Comparison of ENCODE assay signal across 8 cellular contexts in the genomic region with DNA sequence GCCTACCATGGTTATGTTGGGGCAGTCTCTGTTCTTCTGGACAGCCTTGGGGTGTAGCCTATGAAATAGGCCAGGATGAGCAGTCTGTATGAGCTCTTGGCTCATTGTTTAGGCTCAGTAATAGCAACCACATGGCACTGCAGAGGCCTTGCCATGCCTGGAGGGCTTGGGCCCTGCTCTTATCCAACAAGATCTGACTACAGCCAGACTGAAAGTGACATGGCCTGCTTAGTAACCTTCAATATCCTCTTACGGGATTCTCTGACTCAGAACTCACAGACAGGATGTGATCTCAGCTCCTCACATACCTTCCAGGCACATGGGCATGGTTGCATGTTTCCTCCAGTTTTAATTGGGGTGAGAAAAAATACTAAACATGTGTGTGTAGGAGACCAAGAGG.
DNase-seq lines count a peak whose midpoint lies in the region; ATAC-seq and TF ChIP-seq lines count a peak whose summit lies in the region.

No MANE protein-coding gene starts in this region.

- H3K4me1 ChIP-seq in esophagus squamous epithelium: peaks cover 0 to 37% (median 17%) of the 10 kb centered on the region in 3 donors

- H3K27ac ChIP-seq in esophagus squamous epithelium: peak overlapping the region in 3 of 4 donors; percentile 44 to 76 (median 57)

- ATAC-seq in activated CD4-positive, CD25-positive, alpha-beta regulatory T cell treated with anti-CD3 and anti-CD28 coated beads, Interleukin-2, amount 50 U/mL, for 24 hours: peak; percentile 98 to 99
- ATAC-seq in HG03095 (IDR thresholded peaks at IDR 0.05; ENCODE audit: unreplicated experiment) (peak; percentile 80), activated B cell treated with CpG ODN at 0.5 μM for 24 hours (ENCODE audit: low read depth) (peak; percentile 84)

- intact Hi-C loops in activated B cell treated with CpG ODN at 0.5 μM for 24 hours (cut with micrococcal nuclease) (no loop called here), esophagus squamous epithelium (cut with DNase I) (no loop called here), head of caudate nucleus (cut with DNase I) (no loop called here)

- POLR2A ChIA-PET in activated B cell treated with CpG ODN at 0.5 μM for 24 hours (lab: Charles Lee): interaction anchor here (0.6 to 2.0 kb wide), 2 partner anchors 232 to 290 kb away, joined by 4 to 6 read pairs; no protein-coding TSS in a partner anchor

- H3K9me3 Mint-ChIP-seq in activated B cell treated with CpG ODN at 0.5 μM for 24 hours: peaks cover 5% of the 10 kb centered on the region

- no peak overlapping the region for H3K4me3 Mint-ChIP-seq in activated B cell treated with CpG ODN at 0.5 μM for 24 hours

- WGBS in esophagus squamous epithelium, 2 donors: 0% methylated on average over 1 of the region's 1 CpG; no CpG with 5 or more reads in 1 of the 2 donors

- H3K4me3 ChIP-seq in esophagus squamous epithelium: no peak overlapping the region

- no peaks in the 10 kb centered on the region for H3K9me3 ChIP-seq in esophagus squamous epithelium

- peak overlapping the region; percentile 19 for H3K27ac Mint-ChIP-seq in activated B cell treated with CpG ODN at 0.5 μM for 24 hours

- peaks cover 12% of the 10 kb centered on the region for H3K4me1 Mint-ChIP-seq in activated B cell treated with CpG ODN at 0.5 μM for 24 hours

- H3K27me3 Mint-ChIP-seq in activated B cell treated with CpG ODN at 0.5 μM for 24 hours: no peaks in the 10 kb centered on the region

- TF ChIP-seq CTCF in activated B cell treated with CpG ODN at 0.5 μM for 24 hours (IDR thresholded peaks at IDR 0.05) (no peak), esophagus squamous epithelium (IDR thresholded peaks at IDR 0.05) (no peak)

- H3K36me3 Mint-ChIP-seq in activated B cell treated with CpG ODN at 0.5 μM for 24 hours (ENCODE audit: low read depth): no peaks in the 10 kb centered on the region

- DNase-seq in activated CD4-positive, CD25-positive, alpha-beta regulatory T cell (lab: John Stamatoyannopoulos, UW): no peak
- no peak for DNase-seq in activated B cell treated with CpG ODN at 0.5 μM for 24 hours
- DNase-seq in esophagus squamous epithelium (lab: John Stamatoyannopoulos, UW): no peak
- DNase-seq in stimulated activated CD4-positive, alpha-beta T cell treated with anti-CD3 and anti-CD28 coated beads, Interleukin-4, amount 100 ng/mL, for 48 hours (ENCODE audit: low read depth in 2 of 2): peak; percentile 22 to 43
- no peak for DNase-seq in occipital lobe (lab: John Stamatoyannopoulos, UW)
- no peak for DNase-seq in head of caudate nucleus

- CTCF ChIA-PET in activated B cell treated with CpG ODN at 0.5 μM for 24 hours (lab: Charles Lee): no interaction called here

- no peak for TF ChIP-seq POLR2A in esophagus squamous epithelium (IDR thresholded peaks at IDR 0.05)

- H3K27me3 ChIP-seq in esophagus squamous epithelium: no peaks in the 10 kb centered on the region

- no peaks in the 10 kb centered on the region for H3K36me3 ChIP-seq in esophagus squamous epithelium

Comparison
In these comparisons a context has a peak if more than half of its experiments do, and no peak if none do; other contexts are left out.
1. DNase-seq: peak in stimulated activated CD4-positive, alpha-beta T cell treated with anti-CD3 and anti-CD28 coated beads, Interleukin-4, amount 100 ng/mL, for 48 hours (2 of 2); none in activated CD4-positive, CD25-positive, alpha-beta regulatory T cell (0 of 4), activated B cell treated with CpG ODN at 0.5 μM for 24 hours (single experiment), esophagus squamous epithelium (single experiment), occipital lobe (single experiment) and head of caudate nucleus (0 of 42).
2. Peak in every context shown above with its lines, with median percentiles within 50 percentile points of each other: ATAC-seq.